Comparison of ENCODE assay signal across 8 cellular contexts in the genomic region with DNA sequence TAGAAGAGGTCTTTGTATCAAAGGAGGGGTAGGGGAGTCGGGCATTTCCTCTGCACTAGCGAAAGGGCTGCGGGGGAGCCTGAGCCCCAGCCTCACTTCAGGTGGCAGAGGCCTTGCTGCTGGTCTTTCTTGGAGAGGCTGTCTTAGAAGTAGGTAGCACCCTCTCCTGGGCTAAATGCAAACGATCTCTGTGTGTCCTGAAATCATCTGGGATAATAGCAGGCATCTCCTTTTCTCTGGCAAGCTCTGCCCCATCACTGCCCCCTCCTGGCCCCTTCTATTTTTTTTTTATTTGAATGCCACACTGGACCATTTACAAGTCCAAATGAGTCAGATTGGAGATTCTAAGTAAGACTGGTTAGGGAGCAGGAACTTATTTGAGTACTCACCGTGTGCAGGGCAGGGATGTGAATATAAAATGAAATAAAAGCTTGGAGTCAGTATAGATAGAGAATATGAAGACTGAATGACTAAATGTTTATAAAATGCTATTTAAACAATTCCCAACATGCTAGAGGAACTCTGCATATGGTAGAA.
A peak's percentile ranks its signal among the peaks of the same experiment; 100 is the strongest.
DNase-seq lines count a peak whose midpoint lies in the region; ATAC-seq and TF ChIP-seq lines count a peak whose summit lies in the region.

No MANE protein-coding gene starts in this region.

- no peaks in the 10 kb centered on the region for H3K27me3 ChIP-seq in osteoblast (ENCODE audit: insufficient read depth, low read length)

- H3K36me3 ChIP-seq in osteoblast (ENCODE audit: insufficient read depth, low read length) = no peaks in the 10 kb centered on the region

- peak; percentile 98 for TF ChIP-seq CTCF in osteoblast (IDR thresholded peaks at IDR 0.05; ENCODE audit: extremely low read depth, low read depth, low read length)

- no peak overlapping the region for H2AFZ ChIP-seq in osteoblast (ENCODE audit: low read length)

- H4K20me1 ChIP-seq in osteoblast (ENCODE audit: insufficient read depth, low read length) = no peaks in the 10 kb centered on the region

- H3K4me3 Mint-ChIP-seq in activated T-helper 17 cell treated with anti-CD3 and anti-CD28 coated beads, Interleukin-2, amount 50 U/mL, for 72 hours = no peak overlapping the region

- no peak overlapping the region for H3K27ac ChIP-seq in osteoblast (ENCODE audit: low read depth, low read length)

- DNase-seq in Daoy (ENCODE audit: low read depth) (peak; percentile 89), HuH-7 (ENCODE audit: low spot score) (peak; percentile 85), NOMO-1 (lab: John Stamatoyannopoulos, UW; ENCODE audit: unreplicated experiment in 2 of 2) (peak; percentile 35 to 43), germinal center (ENCODE audit: low spot score) (peak; percentile 28), osteoblast (ENCODE audit: insufficient read length, low spot score, missing footprints) (peak; percentile 93)

- H3K36me3 Mint-ChIP-seq in activated T-helper 17 cell treated with anti-CD3 and anti-CD28 coated beads, Interleukin-2, amount 50 U/mL, for 72 hours (ENCODE audit: low read depth) = no peaks in the 10 kb centered on the region

- ATAC-seq in activated T-helper 17 cell treated with anti-CD3 and anti-CD28 coated beads, Interleukin-2, amount 50 U/mL, for 72 hours (replicated peaks) = peak; percentile 89
- no peak for ATAC-seq in HG03196 (IDR thresholded peaks at IDR 0.05; ENCODE audit: unreplicated experiment)
- ATAC-seq in HG03039 (IDR thresholded peaks at IDR 0.05; ENCODE audit: unreplicated experiment) = no peak

- H3K4me1 ChIP-seq in osteoblast (ENCODE audit: insufficient read depth, low read length) = peaks cover 20% of the 10 kb centered on the region

- no peaks in the 10 kb centered on the region for H3K9me3 ChIP-seq in osteoblast (ENCODE audit: low read depth, low read length)

- H3K27me3 Mint-ChIP-seq in activated T-helper 17 cell treated with anti-CD3 and anti-CD28 coated beads, Interleukin-2, amount 50 U/mL, for 72 hours = peaks cover 10% of the 10 kb centered on the region

- H3K4me2 ChIP-seq in osteoblast (ENCODE audit: insufficient read depth, low read length) = no peak overlapping the region

- no peaks in the 10 kb centered on the region for H3K9me3 Mint-ChIP-seq in activated T-helper 17 cell treated with anti-CD3 and anti-CD28 coated beads, Interleukin-2, amount 50 U/mL, for 72 hours

- no peak overlapping the region for H3K27ac Mint-ChIP-seq in activated T-helper 17 cell treated with anti-CD3 and anti-CD28 coated beads, Interleukin-2, amount 50 U/mL, for 72 hours

- H3K4me1 Mint-ChIP-seq in activated T-helper 17 cell treated with anti-CD3 and anti-CD28 coated beads, Interleukin-2, amount 50 U/mL, for 72 hours = no peaks in the 10 kb centered on the region

- no peaks in the 10 kb centered on the region for H3K79me2 ChIP-seq in osteoblast (ENCODE audit: insufficient read depth, low read length)

- no peak overlapping the region for H3K4me3 ChIP-seq in osteoblast (ENCODE audit: insufficient read depth, low read length)

Comparison
In these comparisons a context has a peak if more than half of its experiments do, and no peak if none do; other contexts are left out.
1. DNase-seq: peak in every context shown above with its lines; median percentile 93 in osteoblast; 89 in Daoy; 85 in HuH-7; 39 in NOMO-1; 28 in germinal center.